1 cellular context compared by ENCODE assay signal in genomic region chr2:69625078-69625788, GRCh38.
TF ChIP-seq lines count a peak whose summit lies in the region.

No MANE protein-coding gene starts in this region.

TF ChIP-seq in IMR-90, 13 proteins besides CTCF, POLR2A, EP300 and RAD21:
- TF ChIP-seq RCOR1 (IDR thresholded peaks at IDR 0.05; ENCODE audit: insufficient replicate concordance, low read length) (no peak), CEBPB (IDR thresholded peaks at IDR 0.05; ENCODE audit: low read depth, low read length) (no peak), USF2 (IDR thresholded peaks at IDR 0.05; ENCODE audit: low read depth, low read length) (no peak), MAFK (IDR thresholded peaks at IDR 0.05; ENCODE audit: low read depth, low read length) (no peak), SMC3 (IDR thresholded peaks at IDR 0.05; ENCODE audit: low read depth, low read length) (no peak), BHLHE40 (IDR thresholded peaks at IDR 0.05; ENCODE audit: low read depth, low read length) (no peak), NFE2L2 (IDR thresholded peaks at IDR 0.05; ENCODE audit: low read depth, low read length) (no peak), RFX5 (IDR thresholded peaks at IDR 0.05; ENCODE audit: low read depth, low read length) (no peak), FOS (IDR thresholded peaks at IDR 0.05; ENCODE audit: low read depth, low read length) (no peak), MAZ (IDR thresholded peaks at IDR 0.05; ENCODE audit: borderline replicate concordance, low read depth, low read length) (no peak), CHD1 (IDR thresholded peaks at IDR 0.05; ENCODE audit: low read depth, low read length) (no peak), MXI1 (IDR thresholded peaks at IDR 0.05; ENCODE audit: borderline replicate concordance, low read depth, low read length) (no peak), ELK1 (IDR thresholded peaks at IDR 0.05; ENCODE audit: borderline replicate concordance, low read depth, low read length) (no peak)
